In the genomic region with DNA sequence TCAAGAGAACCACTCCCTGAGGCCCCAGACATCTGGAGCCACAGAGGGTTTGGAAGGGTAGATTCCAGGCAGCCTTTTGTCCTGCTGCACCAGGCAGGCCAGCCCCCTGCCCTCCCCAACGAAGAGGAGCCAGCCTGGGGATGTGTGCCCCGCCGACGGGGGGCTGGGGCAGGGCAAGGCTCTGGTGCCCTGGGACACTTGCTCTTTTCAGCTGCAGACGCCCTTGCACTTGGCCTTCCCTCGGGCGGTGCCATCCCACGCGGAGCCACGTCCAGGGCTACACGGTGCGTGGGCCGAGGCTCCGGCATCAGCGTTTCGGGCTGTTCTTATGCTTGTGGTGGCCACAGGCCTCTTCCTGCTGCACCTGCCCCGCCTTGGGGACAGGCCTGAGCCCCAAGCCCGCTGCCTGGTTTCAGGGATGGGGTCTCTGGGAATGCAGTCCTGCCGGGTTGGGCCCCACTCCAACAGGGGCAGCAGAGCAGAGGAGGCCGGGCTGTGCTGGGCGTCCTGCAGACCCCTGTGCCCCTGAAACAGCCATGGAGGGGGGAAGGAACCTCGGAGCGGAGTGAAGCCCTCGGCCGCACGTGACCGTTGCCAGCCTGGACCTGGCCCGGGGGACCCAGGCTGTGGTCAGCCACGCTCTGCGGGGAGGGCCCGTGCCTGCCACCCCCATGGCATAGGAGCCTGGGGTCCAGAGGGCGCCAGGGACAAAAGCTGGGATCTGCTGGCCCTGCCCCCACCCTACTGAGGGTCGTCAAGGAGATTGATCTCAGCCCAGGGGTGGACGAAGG, we compare ENCODE assay signal across 1 cellular context.
TF ChIP-seq lines count a peak whose summit lies in the region.

No MANE protein-coding gene starts in this region.

TF ChIP-seq in K562, 482 proteins besides CTCF, POLR2A, EP300 and RAD21 (continued from another document and continues in another):
- TF ChIP-seq, protein P1, sequence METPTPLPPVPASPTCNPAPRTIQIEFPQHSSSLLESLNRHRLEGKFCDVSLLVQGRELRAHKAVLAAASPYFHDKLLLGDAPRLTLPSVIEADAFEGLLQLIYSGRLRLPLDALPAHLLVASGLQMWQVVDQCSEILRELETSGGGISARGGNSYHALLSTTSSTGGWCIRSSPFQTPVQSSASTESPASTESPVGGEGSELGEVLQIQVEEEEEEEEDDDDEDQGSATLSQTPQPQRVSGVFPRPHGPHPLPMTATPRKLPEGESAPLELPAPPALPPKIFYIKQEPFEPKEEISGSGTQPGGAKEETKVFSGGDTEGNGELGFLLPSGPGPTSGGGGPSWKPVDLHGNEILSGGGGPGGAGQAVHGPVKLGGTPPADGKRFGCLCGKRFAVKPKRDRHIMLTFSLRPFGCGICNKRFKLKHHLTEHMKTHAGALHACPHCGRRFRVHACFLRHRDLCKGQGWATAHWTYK (CRISPR knock-in tag; IDR thresholded peaks at IDR 0.05), result no peak
- no peak for TF ChIP-seq SP1 (CRISPR knock-in tag; IDR thresholded peaks at IDR 0.05)
- TF ChIP-seq SMARCA4 (IDR thresholded peaks at IDR 0.05), result no peak
- TF ChIP-seq ZFX (CRISPR knock-in tag; IDR thresholded peaks at IDR 0.05), result peak; percentile 45
- no peak for TF ChIP-seq C11orf30 (IDR thresholded peaks at IDR 0.05; ENCODE audit: low read depth)
- no peak for TF ChIP-seq POLR2AphosphoS2 (IDR thresholded peaks at IDR 0.05; ENCODE audit: low read length)
- TF ChIP-seq SMAD2 (IDR thresholded peaks at IDR 0.05; ENCODE audit: low read depth, low read length), result no peak
- no peak for TF ChIP-seq HDAC3 (IDR thresholded peaks at IDR 0.05; ENCODE audit: borderline replicate concordance, partially characterized antibody)
- TF ChIP-seq MEF2A (IDR thresholded peaks at IDR 0.05; ENCODE audit: control insufficient read depth, low read depth, low read length), result no peak
- TF ChIP-seq TCFL5 (CRISPR knock-in tag; conservative IDR thresholded peaks at IDR 0.05), result no peak
- no peak for TF ChIP-seq ZNF282 (CRISPR knock-in tag; IDR thresholded peaks at IDR 0.05)
- TF ChIP-seq, protein P2, sequence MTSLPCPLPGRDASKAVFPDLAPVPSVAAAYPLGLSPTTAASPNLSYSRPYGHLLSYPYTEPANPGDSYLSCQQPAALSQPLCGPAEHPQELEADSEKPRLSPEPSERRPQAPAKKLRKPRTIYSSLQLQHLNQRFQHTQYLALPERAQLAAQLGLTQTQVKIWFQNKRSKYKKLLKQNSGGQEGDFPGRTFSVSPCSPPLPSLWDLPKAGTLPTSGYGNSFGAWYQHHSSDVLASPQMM (CRISPR knock-in tag; IDR thresholded peaks at IDR 0.05), result no peak
- no peak for TF ChIP-seq RBM39 (optimal IDR thresholded peaks at IDR 0.05; ENCODE audit: low read depth, low read length)
- TF ChIP-seq TEAD4 (IDR thresholded peaks at IDR 0.05; ENCODE audit: low read length), result no peak
- TF ChIP-seq TEAD4 (CRISPR knock-in tag; IDR thresholded peaks at IDR 0.05; ENCODE audit: borderline replicate concordance), result no peak
- no peak for TF ChIP-seq ZNF274 (IDR thresholded peaks at IDR 0.05; ENCODE audit: borderline replicate concordance, low read depth, low read length)
- peak; percentile 54 for TF ChIP-seq RBM22 (IDR thresholded peaks at IDR 0.05; ENCODE audit: low read depth, low read length, poor library complexity, severe bottlenecking)
- TF ChIP-seq HNRNPL (IDR thresholded peaks at IDR 0.05; ENCODE audit: low read depth, low read length), result peak; percentile 49; the same call in 1 of the 2 replicates
- no peak for TF ChIP-seq TAF9B (IDR thresholded peaks at IDR 0.05; ENCODE audit: partially characterized antibody)
- no peak for TF ChIP-seq NFYB (IDR thresholded peaks at IDR 0.05; ENCODE audit: extremely low read depth, insufficient read length)
- no peak for TF ChIP-seq GABPB2 (CRISPR knock-in tag; conservative IDR thresholded peaks at IDR 0.05)
- TF ChIP-seq, protein P3, sequence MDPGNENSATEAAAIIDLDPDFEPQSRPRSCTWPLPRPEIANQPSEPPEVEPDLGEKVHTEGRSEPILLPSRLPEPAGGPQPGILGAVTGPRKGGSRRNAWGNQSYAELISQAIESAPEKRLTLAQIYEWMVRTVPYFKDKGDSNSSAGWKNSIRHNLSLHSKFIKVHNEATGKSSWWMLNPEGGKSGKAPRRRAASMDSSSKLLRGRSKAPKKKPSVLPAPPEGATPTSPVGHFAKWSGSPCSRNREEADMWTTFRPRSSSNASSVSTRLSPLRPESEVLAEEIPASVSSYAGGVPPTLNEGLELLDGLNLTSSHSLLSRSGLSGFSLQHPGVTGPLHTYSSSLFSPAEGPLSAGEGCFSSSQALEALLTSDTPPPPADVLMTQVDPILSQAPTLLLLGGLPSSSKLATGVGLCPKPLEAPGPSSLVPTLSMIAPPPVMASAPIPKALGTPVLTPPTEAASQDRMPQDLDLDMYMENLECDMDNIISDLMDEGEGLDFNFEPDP (CRISPR knock-in tag; IDR thresholded peaks at IDR 0.05), result no peak
- TF ChIP-seq SOX6 (IDR thresholded peaks at IDR 0.05), result no peak
- TF ChIP-seq TRIM24 (IDR thresholded peaks at IDR 0.05), result no peak
- TF ChIP-seq LEF1 (IDR thresholded peaks at IDR 0.05), result no peak
- TF ChIP-seq NCOA6 (IDR thresholded peaks at IDR 0.05), result no peak
- TF ChIP-seq LCOR (CRISPR knock-in tag; IDR thresholded peaks at IDR 0.05), result no peak
- no peak for TF ChIP-seq NCOA1 (IDR thresholded peaks at IDR 0.05; ENCODE audit: low read depth)
- TF ChIP-seq, protein P4, sequence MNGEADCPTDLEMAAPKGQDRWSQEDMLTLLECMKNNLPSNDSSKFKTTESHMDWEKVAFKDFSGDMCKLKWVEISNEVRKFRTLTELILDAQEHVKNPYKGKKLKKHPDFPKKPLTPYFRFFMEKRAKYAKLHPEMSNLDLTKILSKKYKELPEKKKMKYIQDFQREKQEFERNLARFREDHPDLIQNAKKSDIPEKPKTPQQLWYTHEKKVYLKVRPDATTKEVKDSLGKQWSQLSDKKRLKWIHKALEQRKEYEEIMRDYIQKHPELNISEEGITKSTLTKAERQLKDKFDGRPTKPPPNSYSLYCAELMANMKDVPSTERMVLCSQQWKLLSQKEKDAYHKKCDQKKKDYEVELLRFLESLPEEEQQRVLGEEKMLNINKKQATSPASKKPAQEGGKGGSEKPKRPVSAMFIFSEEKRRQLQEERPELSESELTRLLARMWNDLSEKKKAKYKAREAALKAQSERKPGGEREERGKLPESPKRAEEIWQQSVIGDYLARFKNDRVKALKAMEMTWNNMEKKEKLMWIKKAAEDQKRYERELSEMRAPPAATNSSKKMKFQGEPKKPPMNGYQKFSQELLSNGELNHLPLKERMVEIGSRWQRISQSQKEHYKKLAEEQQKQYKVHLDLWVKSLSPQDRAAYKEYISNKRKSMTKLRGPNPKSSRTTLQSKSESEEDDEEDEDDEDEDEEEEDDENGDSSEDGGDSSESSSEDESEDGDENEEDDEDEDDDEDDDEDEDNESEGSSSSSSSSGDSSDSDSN (IDR thresholded peaks at IDR 0.05; ENCODE audit: borderline replicate concordance in 1 of 2, low read depth in 2 of 2, low read length in 2 of 2), result no peak
- TF ChIP-seq SNIP1 (IDR thresholded peaks at IDR 0.05; ENCODE audit: low read depth), result no peak
- TF ChIP-seq, protein P5, sequence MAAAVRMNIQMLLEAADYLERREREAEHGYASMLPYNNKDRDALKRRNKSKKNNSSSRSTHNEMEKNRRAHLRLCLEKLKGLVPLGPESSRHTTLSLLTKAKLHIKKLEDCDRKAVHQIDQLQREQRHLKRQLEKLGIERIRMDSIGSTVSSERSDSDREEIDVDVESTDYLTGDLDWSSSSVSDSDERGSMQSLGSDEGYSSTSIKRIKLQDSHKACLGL (CRISPR knock-in tag; IDR thresholded peaks at IDR 0.05; ENCODE audit: borderline replicate concordance, poor library complexity, severe bottlenecking), result no peak
- TF ChIP-seq, protein P6, sequence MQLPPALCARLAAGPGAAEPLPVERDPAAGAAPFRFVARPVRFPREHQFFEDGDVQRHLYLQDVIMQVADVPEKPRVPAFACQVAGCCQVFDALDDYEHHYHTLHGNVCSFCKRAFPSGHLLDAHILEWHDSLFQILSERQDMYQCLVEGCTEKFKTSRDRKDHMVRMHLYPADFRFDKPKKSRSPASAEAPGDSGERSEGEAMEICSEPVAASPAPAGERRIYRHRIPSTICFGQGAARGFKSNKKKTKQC (CRISPR knock-in tag; IDR thresholded peaks at IDR 0.05), result 0 out of 2 replicates have a peak, but pooled peaks have one; percentile 53
- no peak for TF ChIP-seq FOS (IDR thresholded peaks at IDR 0.05; ENCODE audit: extremely low read depth, insufficient read length)
- TF ChIP-seq, protein P7, sequence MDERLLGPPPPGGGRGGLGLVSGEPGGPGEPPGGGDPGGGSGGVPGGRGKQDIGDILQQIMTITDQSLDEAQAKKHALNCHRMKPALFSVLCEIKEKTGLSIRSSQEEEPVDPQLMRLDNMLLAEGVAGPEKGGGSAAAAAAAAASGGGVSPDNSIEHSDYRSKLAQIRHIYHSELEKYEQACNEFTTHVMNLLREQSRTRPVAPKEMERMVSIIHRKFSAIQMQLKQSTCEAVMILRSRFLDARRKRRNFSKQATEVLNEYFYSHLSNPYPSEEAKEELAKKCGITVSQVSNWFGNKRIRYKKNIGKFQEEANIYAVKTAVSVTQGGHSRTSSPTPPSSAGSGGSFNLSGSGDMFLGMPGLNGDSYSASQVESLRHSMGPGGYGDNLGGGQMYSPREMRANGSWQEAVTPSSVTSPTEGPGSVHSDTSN (CRISPR knock-in tag; IDR thresholded peaks at IDR 0.05; ENCODE audit: low read depth), result no peak
- TF ChIP-seq, protein P7 (tag; conservative IDR thresholded peaks at IDR 0.05; ENCODE audit: low read depth), result no peak
- TF ChIP-seq, protein P8, sequence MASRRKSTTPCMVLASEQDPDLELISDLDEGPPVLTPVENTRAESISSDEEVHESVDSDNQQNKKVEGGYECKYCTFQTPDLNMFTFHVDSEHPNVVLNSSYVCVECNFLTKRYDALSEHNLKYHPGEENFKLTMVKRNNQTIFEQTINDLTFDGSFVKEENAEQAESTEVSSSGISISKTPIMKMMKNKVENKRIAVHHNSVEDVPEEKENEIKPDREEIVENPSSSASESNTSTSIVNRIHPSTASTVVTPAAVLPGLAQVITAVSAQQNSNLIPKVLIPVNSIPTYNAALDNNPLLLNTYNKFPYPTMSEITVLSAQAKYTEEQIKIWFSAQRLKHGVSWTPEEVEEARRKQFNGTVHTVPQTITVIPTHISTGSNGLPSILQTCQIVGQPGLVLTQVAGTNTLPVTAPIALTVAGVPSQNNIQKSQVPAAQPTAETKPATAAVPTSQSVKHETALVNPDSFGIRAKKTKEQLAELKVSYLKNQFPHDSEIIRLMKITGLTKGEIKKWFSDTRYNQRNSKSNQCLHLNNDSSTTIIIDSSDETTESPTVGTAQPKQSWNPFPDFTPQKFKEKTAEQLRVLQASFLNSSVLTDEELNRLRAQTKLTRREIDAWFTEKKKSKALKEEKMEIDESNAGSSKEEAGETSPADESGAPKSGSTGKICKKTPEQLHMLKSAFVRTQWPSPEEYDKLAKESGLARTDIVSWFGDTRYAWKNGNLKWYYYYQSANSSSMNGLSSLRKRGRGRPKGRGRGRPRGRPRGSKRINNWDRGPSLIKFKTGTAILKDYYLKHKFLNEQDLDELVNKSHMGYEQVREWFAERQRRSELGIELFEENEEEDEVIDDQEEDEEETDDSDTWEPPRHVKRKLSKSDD (conservative IDR thresholded peaks at IDR 0.05; ENCODE audit: low read length), result no peak
- TF ChIP-seq YY1 (IDR thresholded peaks at IDR 0.05; ENCODE audit: borderline replicate concordance in 1 of 3, control insufficient read depth in 1 of 3, extremely low read depth in 1 of 3, insufficient read depth in 3 of 3, insufficient read length in 1 of 3, insufficient replicate concordance in 2 of 3, low read depth in 1 of 3, low read length in 2 of 3), result no peak
- TF ChIP-seq ETV5 (CRISPR knock-in tag; IDR thresholded peaks at IDR 0.05; ENCODE audit: low read depth), result peak; percentile 76
- TF ChIP-seq ELF4 (CRISPR knock-in tag; IDR thresholded peaks at IDR 0.05), result no peak
- no peak for TF ChIP-seq MTA2 (IDR thresholded peaks at IDR 0.05; ENCODE audit: low read depth)
- TF ChIP-seq FOXP1 (CRISPR knock-in tag; IDR thresholded peaks at IDR 0.05), result no peak
- TF ChIP-seq, protein P9, sequence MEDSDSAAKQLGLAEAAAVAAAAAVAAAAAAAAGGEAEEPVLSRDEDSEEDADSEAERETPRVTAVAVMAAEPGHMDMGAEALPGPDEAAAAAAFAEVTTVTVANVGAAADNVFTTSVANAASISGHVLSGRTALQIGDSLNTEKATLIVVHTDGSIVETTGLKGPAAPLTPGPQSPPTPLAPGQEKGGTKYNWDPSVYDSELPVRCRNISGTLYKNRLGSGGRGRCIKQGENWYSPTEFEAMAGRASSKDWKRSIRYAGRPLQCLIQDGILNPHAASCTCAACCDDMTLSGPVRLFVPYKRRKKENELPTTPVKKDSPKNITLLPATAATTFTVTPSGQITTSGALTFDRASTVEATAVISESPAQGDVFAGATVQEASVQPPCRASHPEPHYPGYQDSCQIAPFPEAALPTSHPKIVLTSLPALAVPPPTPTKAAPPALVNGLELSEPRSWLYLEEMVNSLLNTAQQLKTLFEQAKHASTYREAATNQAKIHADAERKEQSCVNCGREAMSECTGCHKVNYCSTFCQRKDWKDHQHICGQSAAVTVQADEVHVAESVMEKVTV (CRISPR knock-in tag; IDR thresholded peaks at IDR 0.05), result no peak
- no peak for TF ChIP-seq KDM1A (IDR thresholded peaks at IDR 0.05)
- no peak for TF ChIP-seq ZNF324 (CRISPR knock-in tag; IDR thresholded peaks at IDR 0.05)
- TF ChIP-seq HCFC1 (IDR thresholded peaks at IDR 0.05; ENCODE audit: low read depth, low read length), result no peak
- no peak for TF ChIP-seq KLF1 (tag; IDR thresholded peaks at IDR 0.05)
- no peak for TF ChIP-seq HIVEP1 (CRISPR knock-in tag; IDR thresholded peaks at IDR 0.05)
- no peak for TF ChIP-seq FOXK1 (CRISPR knock-in tag; IDR thresholded peaks at IDR 0.05; ENCODE audit: borderline replicate concordance)
- TF ChIP-seq XRCC3 (IDR thresholded peaks at IDR 0.05), result no peak
- TF ChIP-seq SRSF7 (optimal IDR thresholded peaks at IDR 0.05; ENCODE audit: low read depth, low read length), result no peak
- no peak for TF ChIP-seq ZKSCAN3 (CRISPR knock-in tag; IDR thresholded peaks at IDR 0.05)
- TF ChIP-seq IRF2 (CRISPR knock-in tag; IDR thresholded peaks at IDR 0.05), result no peak
- no peak for TF ChIP-seq ZSCAN29 (IDR thresholded peaks at IDR 0.05)
- TF ChIP-seq, protein P10, sequence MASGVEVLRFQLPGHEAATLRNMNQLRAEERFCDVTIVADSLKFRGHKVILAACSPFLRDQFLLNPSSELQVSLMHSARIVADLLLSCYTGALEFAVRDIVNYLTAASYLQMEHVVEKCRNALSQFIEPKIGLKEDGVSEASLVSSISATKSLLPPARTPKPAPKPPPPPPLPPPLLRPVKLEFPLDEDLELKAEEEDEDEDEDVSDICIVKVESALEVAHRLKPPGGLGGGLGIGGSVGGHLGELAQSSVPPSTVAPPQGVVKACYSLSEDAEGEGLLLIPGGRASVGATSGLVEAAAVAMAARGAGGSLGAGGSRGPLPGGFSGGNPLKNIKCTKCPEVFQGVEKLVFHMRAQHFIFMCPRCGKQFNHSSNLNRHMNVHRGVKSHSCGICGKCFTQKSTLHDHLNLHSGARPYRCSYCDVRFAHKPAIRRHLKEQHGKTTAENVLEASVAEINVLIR (CRISPR knock-in tag; IDR thresholded peaks at IDR 0.05), result no peak
- peak; percentile 26; the same call in 1 of the 2 replicates for TF ChIP-seq NR2C2 (CRISPR knock-in tag; IDR thresholded peaks at IDR 0.05)
- no peak; the same call in 1 of the 2 replicates for TF ChIP-seq NR2C2 (tag; IDR thresholded peaks at IDR 0.05)
